Comparison of ENCODE assay signal across 8 cellular contexts in genomic region chr9:127568971-127569818, GRCh38. TPM values are rescaled to one million over a fixed set of nuclear protein-coding genes. Genes with fewer than 3 reads are reported as not detected.
DNase-seq lines count a peak whose midpoint lies in the region; ATAC-seq and TF ChIP-seq lines count a peak whose summit lies in the region.

No MANE protein-coding gene starts in this region.

- peak overlapping the region; percentile 74 for H3K4me3 ChIP-seq in CD4-positive, CD25-positive, alpha-beta regulatory T cell (ENCODE audit: low read depth, low read length)
- peak overlapping the region; percentile 76 for H3K4me3 ChIP-seq in H7 (ENCODE audit: insufficient read depth, low read depth, low read length)
- peak overlapping the region; percentile 69 for H3K4me3 ChIP-seq in kidney epithelial cell (ENCODE audit: low read depth, low read length)

- H3K27ac ChIP-seq in CD4-positive, CD25-positive, alpha-beta regulatory T cell (ENCODE audit: insufficient read depth, low read length, poor library complexity, severe bottlenecking) = peak overlapping the region; percentile 81

- no peaks in the 10 kb centered on the region for H3K36me3 Mint-ChIP-seq in CD4-positive, CD25-positive, alpha-beta regulatory T cell
- H3K36me3 Mint-ChIP-seq in central memory CD8-positive, alpha-beta T cell (ENCODE audit: insufficient read depth) = peaks cover 2% of the 10 kb centered on the region

- H3K4me1 ChIP-seq in CD4-positive, CD25-positive, alpha-beta regulatory T cell (ENCODE audit: control insufficient read depth, insufficient read depth, low read length, poor library complexity, severe bottlenecking) = peaks cover 37% of the 10 kb centered on the region

- ATAC-seq in CD4-positive, CD25-positive, alpha-beta regulatory T cell (ENCODE audit: low read depth in 2 of 2) = peak; percentile 75 to 78
- peak; percentile 70 for ATAC-seq in central memory CD8-positive, alpha-beta T cell (replicated peaks; ENCODE audit: extremely low read depth, poor library complexity, severe bottlenecking)

- H3K9me3 ChIP-seq in CD4-positive, CD25-positive, alpha-beta regulatory T cell (ENCODE audit: control insufficient read depth in 2 of 2, low read length in 2 of 2) = no peaks in the 10 kb centered on the region

- H3K27me3 Mint-ChIP-seq in CD4-positive, CD25-positive, alpha-beta regulatory T cell = no peaks in the 10 kb centered on the region
- H3K27me3 Mint-ChIP-seq in central memory CD8-positive, alpha-beta T cell = no peaks in the 10 kb centered on the region

- peak overlapping the region; percentile 18 to 96 (median 92) for H3K27ac Mint-ChIP-seq in CD4-positive, CD25-positive, alpha-beta regulatory T cell
- peak overlapping the region; percentile 76 for H3K27ac Mint-ChIP-seq in central memory CD8-positive, alpha-beta T cell (ENCODE audit: low read depth)

- H3K27me3 ChIP-seq in CD4-positive, CD25-positive, alpha-beta regulatory T cell (ENCODE audit: control insufficient read depth, insufficient read depth, low read length) = no peaks in the 10 kb centered on the region
- H3K27me3 ChIP-seq in H7 (ENCODE audit: control insufficient read depth, insufficient read depth, low read length) (peaks cover 7% of the 10 kb centered on the region), kidney epithelial cell (ENCODE audit: control insufficient read depth, insufficient read depth, low read length) (no peaks in the 10 kb centered on the region)

- H3K9me3 Mint-ChIP-seq in CD4-positive, CD25-positive, alpha-beta regulatory T cell = no peaks in the 10 kb centered on the region
- H3K9me3 Mint-ChIP-seq in central memory CD8-positive, alpha-beta T cell = no peaks in the 10 kb centered on the region

- DNase-seq in CD4-positive, CD25-positive, alpha-beta regulatory T cell = peak; percentile 72 to 90 (median 78)
- DNase-seq in H7 = peak; percentile 100
- DNase-seq in NCI-H2227 (lab: John Stamatoyannopoulos, UW; ENCODE audit: unreplicated experiment) = peak; percentile 88
- peak; percentile 63 to 70 for DNase-seq in activated CD4-positive, alpha-beta T cell treated with anti-CD3 and anti-CD28 coated beads for 24 hours (ENCODE audit: low read depth in 2 of 2)
- peak in 1 of 2 donors; percentile 42 for DNase-seq in central memory CD8-positive, alpha-beta T cell (ENCODE audit: low spot score in 2 of 2)
- DNase-seq in kidney epithelial cell (ENCODE audit: low read depth) = no peak
- peak; percentile 60 to 62 for DNase-seq in stimulated activated CD4-positive, alpha-beta T cell treated with anti-CD3 and anti-CD28 coated beads, Interleukin-1b, Interleukin-23, amount 100 ng/mL, for 1 hour (ENCODE audit: low read depth in 2 of 2)
- DNase-seq in putamen (ENCODE audit: low spot score) = no peak

- H3K4me3 Mint-ChIP-seq in CD4-positive, CD25-positive, alpha-beta regulatory T cell = peak overlapping the region; percentile 85 to 91 (median 87)
- peak overlapping the region; percentile 75 for H3K4me3 Mint-ChIP-seq in central memory CD8-positive, alpha-beta T cell

- peaks cover 11 to 29% (median 13%) of the 10 kb centered on the region in 4 donors for H3K4me1 Mint-ChIP-seq in CD4-positive, CD25-positive, alpha-beta regulatory T cell
- peaks cover 20% of the 10 kb centered on the region for H3K4me1 Mint-ChIP-seq in central memory CD8-positive, alpha-beta T cell

- H3K36me3 ChIP-seq in CD4-positive, CD25-positive, alpha-beta regulatory T cell (ENCODE audit: control insufficient read depth, insufficient read depth, low read length) = no peaks in the 10 kb centered on the region
- H3K36me3 ChIP-seq in H7 (replicated peaks; ENCODE audit: control insufficient read depth, insufficient read depth, low read length) (no peaks in the 10 kb centered on the region), kidney epithelial cell (ENCODE audit: control insufficient read depth, insufficient read depth, low read length) (no peaks in the 10 kb centered on the region)

- no peak for TF ChIP-seq CTCF in kidney epithelial cell (IDR thresholded peaks at IDR 0.05; ENCODE audit: insufficient read depth, low read length, poor library complexity, severe bottlenecking)

RNA-seq across cellular contexts. Expression of gene STXBP1, which starts 42.9 kb away (rescaled TPM):
- total RNA-seq in CD4-positive, CD25-positive, alpha-beta regulatory T cell = 1.3 TPM
- 1 to 10 TPM in 1 of 4 donors, under 1 TPM in 3; 0.07 to 1.3 (median 0.19) TPM for polyA plus RNA-seq in CD4-positive, CD25-positive, alpha-beta regulatory T cell
- total RNA-seq in H7 (2014; rRNA removed; shearing (Covaris generic)) = 5.9 and 12.0 TPM in 2 replicates
- 23.8 and 27.5 TPM in 2 replicates for total RNA-seq in kidney epithelial cell

Comparison
In these comparisons a context has a peak if more than half of its experiments do, and no peak if none do; other contexts are left out.
1. DNase-seq: peak in CD4-positive, CD25-positive, alpha-beta regulatory T cell (3 of 3), H7 (single experiment), NCI-H2227 (single experiment), activated CD4-positive, alpha-beta T cell treated with anti-CD3 and anti-CD28 coated beads for 24 hours (2 of 2) and stimulated activated CD4-positive, alpha-beta T cell treated with anti-CD3 and anti-CD28 coated beads, Interleukin-1b, Interleukin-23, amount 100 ng/mL, for 1 hour (2 of 2); none in kidney epithelial cell (single experiment) and putamen (single experiment).
2. Peak in every context shown above with its lines, with median percentiles within 50 percentile points of each other: H3K4me3 ChIP-seq.